In genomic region chr16:73014768-73015167, GRCh38 we compare ENCODE assay signal across 25 cellular contexts. TPM values are rescaled to one million over a fixed set of nuclear protein-coding genes. Genes with fewer than 3 reads are reported as not detected.
DNase-seq lines count a peak whose midpoint lies in the region; ATAC-seq and TF ChIP-seq lines count a peak whose summit lies in the region.
"Had no signal": no experiment of that assay in that cellular context is flagged by ENCODE, and none has a peak within 500 bp of the region (broad histone marks: within the 10 kb centered on the region; RNA-seq: fewer than 3 reads in every experiment).

No MANE protein-coding gene starts in this region.

- H3K4me1 ChIP-seq in hepatocyte (ENCODE audit: insufficient read depth) (peaks cover 32% of the 10 kb centered on the region), prostate gland (replicated peaks) (peaks cover 27% of the 10 kb centered on the region)

- H3K27ac ChIP-seq in hepatocyte (peak overlapping the region; percentile 71), prostate gland (peak overlapping the region; percentile 65 to 70)
- H3K27ac ChIP-seq: BLaER1, GM23248, Peyer's patch had no signal

- WGBS in hepatocyte (ENCODE audit: low lambda C conversion rate, missing lambda C conversion rate) = 100% methylated on average over 3 of the region's 3 CpGs
- WGBS in prostate gland = 98% methylated on average over 3 of the region's 3 CpGs

- peak; percentile 9 for DNase-seq in activated effector memory CD4-positive, alpha-beta T cell treated with anti-CD3 and anti-CD28 coated beads, Interleukin-2, amount 50 U/mL, for 16 hours
- DNase-seq in activated effector memory CD4-positive, alpha-beta T cell treated with Interleukin-2 at 50 U/mL for 16 hours = no peak
- DNase-seq in hepatocyte (ENCODE audit: low spot score) (no peak), prostate gland (ENCODE audit: low spot score) (no peak), NCI-H187 (lab: John Stamatoyannopoulos, UW) (no peak), putamen (ENCODE audit: low spot score) (no peak)
- DNase-seq in activated T-cell treated with anti-CD3 and anti-CD28 coated beads, Interleukin-2, amount 50 U/mL, for 48 hours = no peak
- DNase-seq: ACHN; Caco-2; CD4-positive, alpha-beta memory T cell; DND-41; GM23248; H9; KG1; NCI-H1105; NCI-H146; NCI-H2171; NCI-H345; NCI-H524; NCI-H82 had no signal

- H3K9me2 ChIP-seq in hepatocyte (replicated peaks; ENCODE audit: insufficient read depth) = no peaks in the 10 kb centered on the region

- H2AFZ ChIP-seq in hepatocyte = no peak overlapping the region
- H2AFZ ChIP-seq: GM23248 had no signal

- no peak for TF ChIP-seq CTCF in hepatocyte (IDR thresholded peaks at IDR 0.05; ENCODE audit: poor library complexity)
- no peak for TF ChIP-seq CTCF in prostate gland (IDR thresholded peaks at IDR 0.05)

- H3K4me3 ChIP-seq in hepatocyte = no peak overlapping the region
- no peak overlapping the region for H3K4me3 ChIP-seq in prostate gland
- H3K4me3 ChIP-seq: BLaER1, GM23248, Peyer's patch had no signal

- ATAC-seq in SK-N-SH treated with all-trans-retinoic acid at 6 μM for 48 hours = no peak
- ATAC-seq: GM12878, Right ventricle myocardium inferior had no signal

- peaks cover 93% of the 10 kb centered on the region for H3K79me2 ChIP-seq in hepatocyte

- no peaks in the 10 kb centered on the region for H3K9me3 ChIP-seq in hepatocyte (ENCODE audit: low read depth)
- H3K9me3 ChIP-seq in prostate gland = no peaks in the 10 kb centered on the region
- H3K9me3 ChIP-seq: Caco-2, Peyer's patch had no signal

- H3K36me3 ChIP-seq in hepatocyte (replicated peaks; ENCODE audit: insufficient read depth, low read depth) (no peaks in the 10 kb centered on the region), prostate gland (no peaks in the 10 kb centered on the region)
- H3K36me3 ChIP-seq: BLaER1, Peyer's patch had no signal

- peaks cover 16% of the 10 kb centered on the region for H4K20me1 ChIP-seq in hepatocyte (ENCODE audit: insufficient read depth, poor library complexity, severe bottlenecking)
- H4K20me1 ChIP-seq: BLaER1 had no signal

- no peak overlapping the region for H3K4me2 ChIP-seq in hepatocyte
- H3K4me2 ChIP-seq: BLaER1 had no signal

- H3K27me3 ChIP-seq in hepatocyte (no peaks in the 10 kb centered on the region), prostate gland (replicated peaks; ENCODE audit: insufficient read depth) (no peaks in the 10 kb centered on the region)
- H3K27me3 ChIP-seq: BLaER1, Peyer's patch had no signal

- intact Hi-C loops in prostate gland (cut with DNase I) = no loop called here

- TF ChIP-seq POLR2A in prostate gland (IDR thresholded peaks at IDR 0.05) = no peak

TF ChIP-seq in SK-N-SH treated with all-trans-retinoic acid at 6 μM for 48 hours, 23 proteins besides CTCF, POLR2A, EP300 and RAD21:
- TF ChIP-seq TOX (CRISPR knock-in tag; IDR thresholded peaks at IDR 0.05; ENCODE audit: borderline replicate concordance) = no peak
- no peak for TF ChIP-seq ISL1 (CRISPR knock-in tag; IDR thresholded peaks at IDR 0.05)
- TF ChIP-seq GLIS3 (CRISPR knock-in tag; IDR thresholded peaks at IDR 0.05) = no peak
- TF ChIP-seq PATZ1 (CRISPR knock-in tag; IDR thresholded peaks at IDR 0.05; ENCODE audit: borderline replicate concordance) = no peak
- TF ChIP-seq, protein P1, sequence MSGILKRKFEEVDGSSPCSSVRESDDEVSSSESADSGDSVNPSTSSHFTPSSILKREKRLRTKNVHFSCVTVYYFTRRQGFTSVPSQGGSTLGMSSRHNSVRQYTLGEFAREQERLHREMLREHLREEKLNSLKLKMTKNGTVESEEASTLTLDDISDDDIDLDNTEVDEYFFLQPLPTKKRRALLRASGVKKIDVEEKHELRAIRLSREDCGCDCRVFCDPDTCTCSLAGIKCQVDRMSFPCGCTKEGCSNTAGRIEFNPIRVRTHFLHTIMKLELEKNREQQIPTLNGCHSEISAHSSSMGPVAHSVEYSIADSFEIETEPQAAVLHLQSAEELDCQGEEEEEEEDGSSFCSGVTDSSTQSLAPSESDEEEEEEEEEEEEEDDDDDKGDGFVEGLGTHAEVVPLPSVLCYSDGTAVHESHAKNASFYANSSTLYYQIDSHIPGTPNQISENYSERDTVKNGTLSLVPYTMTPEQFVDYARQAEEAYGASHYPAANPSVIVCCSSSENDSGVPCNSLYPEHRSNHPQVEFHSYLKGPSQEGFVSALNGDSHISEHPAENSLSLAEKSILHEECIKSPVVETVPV (CRISPR knock-in tag; IDR thresholded peaks at IDR 0.05) = no peak
- no peak for TF ChIP-seq ARNTL (CRISPR knock-in tag; IDR thresholded peaks at IDR 0.05; ENCODE audit: borderline replicate concordance, low read depth)
- TF ChIP-seq ESRRG (CRISPR knock-in tag; IDR thresholded peaks at IDR 0.05) = no peak
- TF ChIP-seq ZNF565 (CRISPR knock-in tag; conservative IDR thresholded peaks at IDR 0.05; ENCODE audit: low read depth) = no peak
- no peak for TF ChIP-seq PPARA (CRISPR knock-in tag; IDR thresholded peaks at IDR 0.05; ENCODE audit: borderline replicate concordance)
- no peak for TF ChIP-seq BACH2 (CRISPR knock-in tag; IDR thresholded peaks at IDR 0.05; ENCODE audit: borderline replicate concordance)
- TF ChIP-seq CSDC2 (CRISPR knock-in tag; IDR thresholded peaks at IDR 0.05) = no peak
- TF ChIP-seq OSR1 (CRISPR knock-in tag; IDR thresholded peaks at IDR 0.05) = no peak
- no peak for TF ChIP-seq SNAI2 (CRISPR knock-in tag; IDR thresholded peaks at IDR 0.05)
- TF ChIP-seq ZNF8 (CRISPR knock-in tag; IDR thresholded peaks at IDR 0.05) = no peak
- no peak for TF ChIP-seq ZNF70 (CRISPR knock-in tag; IDR thresholded peaks at IDR 0.05)
- TF ChIP-seq ZFP3 (CRISPR knock-in tag; IDR thresholded peaks at IDR 0.05) = no peak
- no peak for TF ChIP-seq TCF4 (CRISPR knock-in tag; IDR thresholded peaks at IDR 0.05; ENCODE audit: borderline replicate concordance)

RNA-seq across cellular contexts. Expression of gene ZFHX3, which starts 33.2 kb away (rescaled TPM):
- 11.5 and 11.6 TPM in 2 replicates for total RNA-seq in hepatocyte
- 6.4 and 10.9 TPM in 2 replicates for polyA plus RNA-seq in hepatocyte
- total RNA-seq in prostate gland = 10 to 100 TPM; 51.1 to 53.9 TPM
